8 cellular contexts compared by ENCODE assay signal in the genomic region with DNA sequence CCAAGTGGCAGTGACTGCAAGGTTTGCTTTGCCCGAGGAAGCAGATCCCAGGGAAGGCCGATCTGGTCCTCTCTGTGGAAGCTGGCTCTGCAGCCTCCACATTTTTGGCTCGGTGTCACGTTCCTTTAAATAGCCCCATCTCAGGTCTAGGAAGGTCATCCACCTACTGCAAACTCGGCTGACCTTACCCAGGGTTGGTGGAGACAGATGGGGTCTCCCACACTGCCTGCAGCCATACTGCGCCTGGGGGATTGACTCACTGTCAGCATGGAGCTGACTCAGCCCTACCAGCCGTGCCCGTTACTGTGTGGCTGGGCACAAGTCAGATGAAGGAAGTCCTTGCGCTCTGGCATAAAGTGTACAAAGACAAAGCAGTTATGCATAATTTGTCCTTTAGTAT. TPM values are rescaled to one million over a fixed set of nuclear protein-coding genes. Genes with fewer than 3 reads are reported as not detected.
DNase-seq lines count a peak whose midpoint lies in the region; ATAC-seq and TF ChIP-seq lines count a peak whose summit lies in the region.

No MANE protein-coding gene starts in this region.

- H3K9me3 ChIP-seq in esophagus muscularis mucosa (no peaks in the 10 kb centered on the region), neural progenitor cell (ENCODE audit: low read depth) (no peaks in the 10 kb centered on the region)

- no peak for TF ChIP-seq POLR2A in esophagus muscularis mucosa (IDR thresholded peaks at IDR 0.05; ENCODE audit: low read depth)

- H3K9ac ChIP-seq in neural progenitor cell, result no peak overlapping the region

- no peaks in the 10 kb centered on the region for H3K79me2 ChIP-seq in neural progenitor cell (ENCODE audit: low read depth)

- H4K20me1 ChIP-seq in neural progenitor cell (ENCODE audit: low read depth), result no peaks in the 10 kb centered on the region

- H3K9me3 Mint-ChIP-seq in neural progenitor cell, result no peaks in the 10 kb centered on the region

- WGBS in esophagus muscularis mucosa, result 32% methylated on average over 8 of the region's 9 CpGs

- H3K4me3 ChIP-seq in esophagus muscularis mucosa (no peak overlapping the region), neural progenitor cell (no peak overlapping the region)

- H3K36me3 ChIP-seq in esophagus muscularis mucosa, result peaks cover 0 to 35% (median 23%) of the 10 kb centered on the region in 4 donors
- H3K36me3 ChIP-seq in neural progenitor cell, result no peaks in the 10 kb centered on the region

- DNase-seq in D341Med (ENCODE audit: low spot score) (peak; percentile 15), NCI-H69 (lab: John Stamatoyannopoulos, UW) (peak; percentile 39), esophagus muscularis mucosa (ENCODE audit: extremely low spot score) (no peak), neural progenitor cell (ENCODE audit: low spot score) (no peak), NCI-H510A treated with DMSO at 0.1 percent for 48 hours (lab: John Stamatoyannopoulos, UW) (no peak), epidermal melanocyte (ENCODE audit: insufficient read length, low spot score) (no peak)
- DNase-seq in stimulated activated CD4-positive, alpha-beta T cell treated with anti-CD3 and anti-CD28 coated beads, Interleukin-15, amount 100 ng/mL, for 24 hours, result no peak

- peaks cover 4% of the 10 kb centered on the region for H3K4me1 Mint-ChIP-seq in neural progenitor cell

- no peak overlapping the region for H3K4me3 Mint-ChIP-seq in neural progenitor cell

- H2AFZ ChIP-seq in neural progenitor cell (replicated peaks), result no peak overlapping the region

- no peaks in the 10 kb centered on the region for H3K27me3 ChIP-seq in esophagus muscularis mucosa
- H3K27me3 ChIP-seq in neural progenitor cell, result no peaks in the 10 kb centered on the region

- H3K27me3 Mint-ChIP-seq in neural progenitor cell (ENCODE audit: insufficient read depth, low read depth), result peaks cover 2% of the 10 kb centered on the region

- H3K27ac Mint-ChIP-seq in neural progenitor cell, result peak overlapping the region; percentile 36

- intact Hi-C loops in esophagus muscularis mucosa (cut with DNase I), result no loop called here

- no peak for TF ChIP-seq EP300 in esophagus muscularis mucosa (IDR thresholded peaks at IDR 0.05)

- TF ChIP-seq CTCF in esophagus muscularis mucosa (IDR thresholded peaks at IDR 0.05), result no peak
- TF ChIP-seq CTCF in neural progenitor cell (IDR thresholded peaks at IDR 0.05), result no peak

- no peaks in the 10 kb centered on the region for H3K36me3 Mint-ChIP-seq in neural progenitor cell

- no peak overlapping the region for H3K4me2 ChIP-seq in neural progenitor cell

- H3K27ac ChIP-seq in esophagus muscularis mucosa (replicated peaks in 1 of 4) (peak overlapping the region; percentile 51 to 63 (median 61)), neural progenitor cell (no peak overlapping the region)

- ATAC-seq in HG03354 (IDR thresholded peaks at IDR 0.05; ENCODE audit: poor library complexity, severe bottlenecking, unreplicated experiment), result no peak

- H3K4me1 ChIP-seq in esophagus muscularis mucosa (peaks cover 27 to 31% (median 29%) of the 10 kb centered on the region in 4 donors), neural progenitor cell (no peaks in the 10 kb centered on the region)

- no peaks in the 10 kb centered on the region for H3F3A ChIP-seq in neural progenitor cell (ENCODE audit: low read depth)

RNA-seq across cellular contexts. Expression of a gene that starts 16.9 kb away (rescaled TPM):
- 10 to 100 TPM in 3 of 4 donors, 1 to 10 TPM in 1; 8.3 to 19.4 (median 14.8) TPM for total RNA-seq in esophagus muscularis mucosa
- 6.7 and 22.8 TPM in 2 replicates for total RNA-seq in neural progenitor cell (ENCODE audit: low replicate concordance)

RNA-seq across cellular contexts. Expression of a gene that starts 29.9 kb away (rescaled TPM):
- under 1 TPM in 3 of 4 donors, not detected in 1; under 0.01 to 0.23 (median under 0.01) TPM for total RNA-seq in esophagus muscularis mucosa
- total RNA-seq in neural progenitor cell (ENCODE audit: low replicate concordance), result not detected in 2 replicates

RNA-seq across cellular contexts. Expression of a gene that starts 34.6 kb away (rescaled TPM):
- total RNA-seq in esophagus muscularis mucosa (10 to 100 TPM; 28.4 to 58.6 (median 32.3) TPM), neural progenitor cell (ENCODE audit: low replicate concordance) (41.0 and 50.5 TPM in 2 replicates)

Comparison
In these comparisons a context has a peak if more than half of its experiments do, and no peak if none do; other contexts are left out.
1. DNase-seq: peak in D341Med (single experiment) and NCI-H69 (single experiment); none in esophagus muscularis mucosa (single experiment), neural progenitor cell (single experiment), NCI-H510A treated with DMSO at 0.1 percent for 48 hours (single experiment), epidermal melanocyte (single experiment) and stimulated activated CD4-positive, alpha-beta T cell treated with anti-CD3 and anti-CD28 coated beads, Interleukin-15, amount 100 ng/mL, for 24 hours (single experiment).